Comparison of ENCODE assay signal across 9 cellular contexts in genomic region chr14:23568600-23569310, GRCh38. TPM values are rescaled to one million over a fixed set of nuclear protein-coding genes. Genes with fewer than 3 reads are reported as not detected.
DNase-seq lines count a peak whose midpoint lies in the region; ATAC-seq, FAIRE-seq and TF ChIP-seq lines count a peak whose summit lies in the region.
"Had no signal": no experiment of that assay in that cellular context is flagged by ENCODE, and none has a peak within 500 bp of the region (broad histone marks: within the 10 kb centered on the region; RNA-seq: fewer than 3 reads in every experiment).

No MANE protein-coding gene starts in this region.

- 60 to 63% methylated on average over 6 of the region's 6 CpGs for WGBS in upper lobe of left lung, 2 donors

- TF ChIP-seq CTCF in WTC11 (IDR thresholded peaks at IDR 0.05) (no peak), kidney epithelial cell (IDR thresholded peaks at IDR 0.05; ENCODE audit: insufficient read depth, low read length, poor library complexity, severe bottlenecking) (peak; percentile 57), upper lobe of left lung (IDR thresholded peaks at IDR 0.05) (peak in 1 of 6 experiments; percentile 15)

- TF ChIP-seq EP300 in upper lobe of left lung (IDR thresholded peaks at IDR 0.05) = no peak

- H3K36me3 ChIP-seq in kidney epithelial cell (ENCODE audit: control insufficient read depth, insufficient read depth, low read length) (peaks cover 1% of the 10 kb centered on the region), upper lobe of left lung (peaks cover 0 to 21% (median 10%) of the 10 kb centered on the region in 4 donors)

- DNase-seq in EL = peak; percentile 39
- DNase-seq in WTC11 (ENCODE audit: low spot score) = peak; percentile 62
- DNase-seq in kidney epithelial cell (ENCODE audit: low read depth) = no peak
- no peak for DNase-seq in HTR-8/SVneo (ENCODE audit: insufficient read length, low spot score)
- no peak for DNase-seq in upper lobe of left lung

- peak overlapping the region in 2 of 4 donors; percentile 88 to 89 for H3K27ac ChIP-seq in upper lobe of left lung
- H3K27ac ChIP-seq: SK-N-MC had no signal

- H3K36me3 Mint-ChIP-seq in IgD-negative memory B cell (peaks cover 4% of the 10 kb centered on the region), WTC11 (peaks cover 18% of the 10 kb centered on the region)

- H3K4me3 Mint-ChIP-seq in IgD-negative memory B cell = peak overlapping the region; percentile 82 to 100 (median 98)
- H3K4me3 Mint-ChIP-seq in WTC11 = peak overlapping the region; percentile 98

- H3K4me1 ChIP-seq in upper lobe of left lung = peaks cover 16 to 57% (median 25%) of the 10 kb centered on the region in 4 donors

- FAIRE-seq in HTR-8/SVneo (lab: Jason Lieb, UNC) = no peak

- H3K4me1 Mint-ChIP-seq in IgD-negative memory B cell (peaks cover 6 to 32% (median 18%) of the 10 kb centered on the region in 3 donors), WTC11 (peaks cover 50% of the 10 kb centered on the region)

- CTCF ChIA-PET in WTC11 (lab: Charles Lee) = interaction anchor here (0.6 to 3.1 kb wide), 21 partner anchors 10 to 342 kb away, joined by 3 to 16 read pairs (median 5); partner anchors contain the start of genes JPH4 and PABPN1

- H3K27ac Mint-ChIP-seq in IgD-negative memory B cell = peak overlapping the region; percentile 73 to 100 (median 97)
- peak overlapping the region; percentile 75 for H3K27ac Mint-ChIP-seq in WTC11

- H3K9me3 ChIP-seq in upper lobe of left lung = no peaks in the 10 kb centered on the region

- H3K27me3 Mint-ChIP-seq in IgD-negative memory B cell (peaks cover 3% of the 10 kb centered on the region), WTC11 (ENCODE audit: low read depth) (peaks cover 2% of the 10 kb centered on the region; the same call in 1 of the 2 replicates)

- H3K27me3 ChIP-seq in kidney epithelial cell (ENCODE audit: control insufficient read depth, insufficient read depth, low read length) = peaks cover 25% of the 10 kb centered on the region
- no peaks in the 10 kb centered on the region for H3K27me3 ChIP-seq in upper lobe of left lung

- TF ChIP-seq POLR2A in upper lobe of left lung (IDR thresholded peaks at IDR 0.05) = no peak

- H3K4me3 ChIP-seq in kidney epithelial cell (ENCODE audit: low read depth, low read length) = no peak overlapping the region
- H3K4me3 ChIP-seq in upper lobe of left lung = no peak overlapping the region

- H3K9me3 Mint-ChIP-seq in IgD-negative memory B cell (no peaks in the 10 kb centered on the region), WTC11 (no peaks in the 10 kb centered on the region)

- ATAC-seq in WTC11 (peak; percentile 15), GM21526 (IDR thresholded peaks at IDR 0.05; ENCODE audit: low FRiP score, unreplicated experiment) (no peak), upper lobe of left lung (ENCODE audit: low FRiP score in 2 of 2) (no peak)

- POLR2A ChIA-PET in WTC11 (lab: Charles Lee) = no interaction called here

TF ChIP-seq in WTC11, 78 proteins besides CTCF, POLR2A, EP300 and RAD21:
- TF ChIP-seq ATF6 (CRISPR knock-in tag; IDR thresholded peaks at IDR 0.05) (no peak), EMX1 (CRISPR knock-in tag; IDR thresholded peaks at IDR 0.05) (no peak), ZBTB21 (CRISPR knock-in tag; IDR thresholded peaks at IDR 0.05; ENCODE audit: borderline replicate concordance) (no peak)

RNA-seq across cellular contexts. Expression of gene AP1G2, which starts 1.2 kb away (rescaled TPM):
- 119 TPM for polyA plus RNA-seq in IgD-negative memory B cell
- 108 to 122 TPM (median 115 TPM) in 3 replicates for total RNA-seq in WTC11 (2021)
- total RNA-seq in kidney epithelial cell = 93.2 and 93.4 TPM in 2 replicates
- total RNA-seq in upper lobe of left lung = 100 to 1,000 TPM in 5 of 6 donors, 10 to 100 TPM in 1; 73.9 to 418 (median 140) TPM

RNA-seq across cellular contexts. Expression of gene JPH4, which starts 9.8 kb away (rescaled TPM):
- 0.15 TPM for polyA plus RNA-seq in IgD-negative memory B cell
- 50.1 to 62.0 TPM (median 60.0 TPM) in 3 replicates for total RNA-seq in WTC11 (2021)
- 1.0 and 1.1 TPM in 2 replicates for total RNA-seq in kidney epithelial cell
- 1 to 10 TPM in 5 of 6 donors, under 1 TPM in 1; 0.69 to 6.5 (median 2.5) TPM for total RNA-seq in upper lobe of left lung
- total RNA-seq: lung microvascular endothelial cell had no signal

RNA-seq across cellular contexts. Expression of gene THTPA, which starts 12.7 kb away (rescaled TPM):
- 18.1 TPM for polyA plus RNA-seq in IgD-negative memory B cell
- total RNA-seq in WTC11 (2021) (20.0 to 26.2 TPM (median 25.4 TPM) in 3 replicates), kidney epithelial cell (5.7 and 8.5 TPM in 2 replicates), upper lobe of left lung (10 to 100 TPM; 16.7 to 27.2 (median 20.4) TPM)

RNA-seq across cellular contexts. Expression of gene ZFHX2, which starts 17.2 kb away (rescaled TPM):
- polyA plus RNA-seq in IgD-negative memory B cell = 0.26 TPM
- total RNA-seq in WTC11 (2021) (16.4 to 26.2 TPM (median 25.7 TPM) in 3 replicates), kidney epithelial cell (2.3 and 2.6 TPM in 2 replicates), upper lobe of left lung (1 to 10 TPM; 1.7 to 6.3 (median 3.0) TPM)

Comparison
In these comparisons a context has a peak if more than half of its experiments do, and no peak if none do; other contexts are left out.
1. DNase-seq: peak in EL (single experiment) and WTC11 (single experiment); none in kidney epithelial cell (single experiment), HTR-8/SVneo (single experiment) and upper lobe of left lung (0 of 2).